20 cellular contexts compared by ENCODE assay signal in genomic region chr15:58539548-58539947, GRCh38.
"Had no signal": no experiment of that assay in that cellular context is flagged by ENCODE, and none has a peak within 500 bp of the region (broad histone marks: within the 10 kb centered on the region; RNA-seq: fewer than 3 reads in every experiment).

No MANE protein-coding gene starts in this region.

- H3K27ac ChIP-seq: heart right ventricle, neutrophil, ovary, prostate gland, thyroid gland had no signal

- H3K27me3 Mint-ChIP-seq: activated naive CD8-positive, alpha-beta T cell treated with anti-CD3 and anti-CD28 coated beads, Interleukin-2, amount 50 U/mL, for 24 hours had no signal

- H3K9me3 Mint-ChIP-seq: activated naive CD4-positive, alpha-beta T cell treated with anti-CD3 and anti-CD28 coated beads for 36 hours; activated naive CD8-positive, alpha-beta T cell treated with anti-CD3 and anti-CD28 coated beads, Interleukin-2, amount 50 U/mL, for 24 hours; activated T-cell treated with anti-CD3 and anti-CD28 coated beads, Interleukin-2, amount 50 U/mL, for 72 hours; dendritic cell treated with granulocyte-macrophage colony-stimulating factor and Interleukin-4, amounts not matched to agents 40 ng/mL and 50 ng/mL, for 4 days; natural killer cell had no signal

- H3K4me3 ChIP-seq: heart right ventricle, lung, ovary, prostate gland, thyroid gland had no signal

- H3K9me3 ChIP-seq: neutrophil, ovary, prostate gland, thyroid gland had no signal

- H3K36me3 Mint-ChIP-seq: natural killer cell had no signal

- H3K27me3 ChIP-seq: heart right ventricle, neutrophil, ovary, thyroid gland had no signal

- H3K27ac Mint-ChIP-seq: activated naive CD4-positive, alpha-beta T cell treated with anti-CD3 and anti-CD28 coated beads for 36 hours; activated naive CD8-positive, alpha-beta T cell treated with anti-CD3 and anti-CD28 coated beads, Interleukin-2, amount 50 U/mL, for 24 hours; activated T-cell treated with anti-CD3 and anti-CD28 coated beads, Interleukin-2, amount 50 U/mL, for 72 hours; dendritic cell treated with granulocyte-macrophage colony-stimulating factor and Interleukin-4, amounts not matched to agents 40 ng/mL and 50 ng/mL, for 4 days had no signal

- H3K4me1 ChIP-seq: heart right ventricle, prostate gland, thyroid gland had no signal

- H3K36me3 ChIP-seq: heart right ventricle, neutrophil, ovary, prostate gland, thyroid gland had no signal

- H3K4me3 Mint-ChIP-seq: activated naive CD4-positive, alpha-beta T cell treated with anti-CD3 and anti-CD28 coated beads for 36 hours; activated naive CD8-positive, alpha-beta T cell treated with anti-CD3 and anti-CD28 coated beads, Interleukin-2, amount 50 U/mL, for 24 hours; activated T-cell treated with anti-CD3 and anti-CD28 coated beads, Interleukin-2, amount 50 U/mL, for 72 hours; dendritic cell treated with granulocyte-macrophage colony-stimulating factor and Interleukin-4, amounts not matched to agents 40 ng/mL and 50 ng/mL, for 4 days; natural killer cell had no signal

- ATAC-seq: activated naive CD8-positive, alpha-beta T cell treated with anti-CD3 and anti-CD28 coated beads, Interleukin-2, amount 50 U/mL, for 24 hours; activated T-cell treated with anti-CD3 and anti-CD28 coated beads, Interleukin-2, amount 50 U/mL, for 72 hours; heart right ventricle; natural killer cell; stimulated activated naive CD8-positive, alpha-beta T cell treated with anti-CD3 and anti-CD28 coated beads, Interleukin-15, Interleukin-2, amounts not matched to agents 100 U/mL and 50 U/mL, for 24 hours had no signal

- DNase-seq: activated CD8-positive, alpha-beta memory T cell treated with anti-CD3 and anti-CD28 coated beads, Interleukin-2, amount 50 U/mL, for 4 hours; activated effector memory CD4-positive, alpha-beta T cell treated with Interleukin-2 at 50 U/mL for 16 hours; activated naive CD4-positive, alpha-beta T cell treated with anti-CD3 and anti-CD28 coated beads for 36 hours; activated naive CD8-positive, alpha-beta T cell treated with anti-CD3 and anti-CD28 coated beads, Interleukin-2, amount 50 U/mL, for 24 hours; activated T-cell treated with anti-CD3 and anti-CD28 coated beads, Interleukin-2, amount 50 U/mL, for 72 hours; effector CD4-positive, alpha-beta T cell; erythroblast; foreskin fibroblast; heart right ventricle; natural killer cell; ovary; stimulated activated CD4-positive, alpha-beta T cell treated with anti-CD3 and anti-CD28 coated beads, Interleukin-4, amount 100 ng/mL, for 24 hours; stimulated activated naive CD8-positive, alpha-beta T cell treated with anti-CD3 and anti-CD28 coated beads, Interleukin-15, Interleukin-2, amounts not matched to agents 100 U/mL and 50 U/mL, for 24 hours; substantia nigra; T-helper 9 cell; thyroid gland had no signal
